ENCODE assay signal across 14 cellular contexts in the genomic region with DNA sequence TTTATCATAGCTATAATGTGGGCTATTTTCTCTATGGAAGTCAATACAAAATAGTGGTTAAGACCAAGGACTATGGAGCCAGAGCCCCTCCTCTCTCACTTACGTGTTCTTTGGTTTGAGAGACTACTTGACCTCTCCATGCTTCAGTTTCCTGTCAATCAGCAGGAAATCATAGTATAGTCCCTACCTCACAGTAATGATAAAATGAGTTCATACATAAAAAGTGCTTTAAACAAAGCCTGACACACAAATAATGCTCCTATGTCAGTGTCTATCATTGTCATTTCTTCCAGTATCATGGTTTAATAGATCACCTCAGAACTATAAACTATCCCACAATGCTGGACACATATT.
DNase-seq lines count a peak whose midpoint lies in the region; ATAC-seq and TF ChIP-seq lines count a peak whose summit lies in the region.
"Had no signal": no experiment of that assay in that cellular context is flagged by ENCODE, and none has a peak within 500 bp of the region (broad histone marks: within the 10 kb centered on the region; RNA-seq: fewer than 3 reads in every experiment).

No MANE protein-coding gene starts in this region.

- peaks cover 55% of the 10 kb centered on the region for H4K20me1 ChIP-seq in Loucy (ENCODE audit: insufficient read depth, low read length, poor library complexity, severe bottlenecking)

- peaks cover 27% of the 10 kb centered on the region for H3K4me1 ChIP-seq in Loucy (ENCODE audit: insufficient read depth, low read length, poor library complexity, severe bottlenecking)
- peaks cover 0 to 68% (median 8%) of the 10 kb centered on the region in 3 donors for H3K4me1 ChIP-seq in esophagus squamous epithelium

- H3K4me3 Mint-ChIP-seq in CD14-positive monocyte (no peak overlapping the region), natural killer cell (peak overlapping the region; percentile 45)

- H3K27me3 ChIP-seq in Loucy (ENCODE audit: insufficient read depth, low read length, poor library complexity, severe bottlenecking): no peaks in the 10 kb centered on the region
- H3K27me3 ChIP-seq in esophagus squamous epithelium: no peaks in the 10 kb centered on the region
- H3K27me3 ChIP-seq: suprapubic skin had no signal

- TF ChIP-seq CTCF in CD14-positive monocyte (IDR thresholded peaks at IDR 0.05) (no peak), Loucy (conservative IDR thresholded peaks at IDR 0.05; ENCODE audit: low read length) (no peak), astrocyte of the spinal cord (IDR thresholded peaks at IDR 0.05; ENCODE audit: low read depth, low read length) (no peak), natural killer cell (IDR thresholded peaks at IDR 0.05) (no peak), esophagus squamous epithelium (IDR thresholded peaks at IDR 0.05) (no peak)

- H3K4me3 ChIP-seq in Loucy (ENCODE audit: low read length, poor library complexity, severe bottlenecking) (no peak overlapping the region), astrocyte of the spinal cord (ENCODE audit: low read depth, low read length) (no peak overlapping the region), esophagus squamous epithelium (no peak overlapping the region)
- H3K4me3 ChIP-seq: suprapubic skin had no signal

- H2AFZ ChIP-seq in Loucy (ENCODE audit: low read length): no peak overlapping the region

- DNase-seq in CD14-positive monocyte (ENCODE audit: low spot score) (no peak), astrocyte of the spinal cord (ENCODE audit: low read depth, low spot score) (peak; percentile 20), natural killer cell (no peak), esophagus squamous epithelium (lab: John Stamatoyannopoulos, UW) (no peak), SKM-1 (lab: John Stamatoyannopoulos, UW; ENCODE audit: unreplicated experiment) (no peak)
- no peak for DNase-seq in stimulated activated CD4-positive, alpha-beta T cell treated with anti-CD3 and anti-CD28 coated beads, Interleukin-2, amount 100 ng/mL, for 48 hours
- DNase-seq: activated CD4-positive, CD25-positive, alpha-beta regulatory T cell treated with anti-CD3 and anti-CD28 coated beads, Interleukin-2, amount 50 U/mL, for 72 hours; activated gamma-delta T cell treated with Interleukin-2 at 50 U/mL for 16 hours; HCEC 1CT; NCI-H1048; NCI-H524 treated with DMSO at 0.1 percent for 48 hours had no signal

- 50 to 79% methylated on average over 1 of the region's 1 CpG for WGBS in esophagus squamous epithelium, 2 donors

- no peaks in the 10 kb centered on the region for H3F3A ChIP-seq in Loucy (ENCODE audit: low read depth)

- H3K9me3 ChIP-seq in Loucy (ENCODE audit: insufficient read depth, low read depth, low read length): no peaks in the 10 kb centered on the region
- H3K9me3 ChIP-seq in esophagus squamous epithelium: no peaks in the 10 kb centered on the region
- H3K9me3 ChIP-seq: suprapubic skin had no signal

- H3K36me3 Mint-ChIP-seq in CD14-positive monocyte (peaks cover 2 to 11% of the 10 kb centered on the region in 2 donors), natural killer cell (no peaks in the 10 kb centered on the region)

- intact Hi-C loops in CD14-positive monocyte (cut with micrococcal nuclease) (no loop called here), natural killer cell (cut with micrococcal nuclease) (no loop called here), esophagus squamous epithelium (cut with DNase I) (no loop called here)

- TF ChIP-seq POLR2A in esophagus squamous epithelium (IDR thresholded peaks at IDR 0.05): no peak

- H3K27ac Mint-ChIP-seq in CD14-positive monocyte (peak overlapping the region; percentile 17 to 96 (median 85)), natural killer cell (peak overlapping the region; percentile 54)

- H3K27me3 Mint-ChIP-seq in CD14-positive monocyte (ENCODE audit: low read depth in 3 of 3) (no peaks in the 10 kb centered on the region), natural killer cell (ENCODE audit: low read depth in 2 of 2) (no peaks in the 10 kb centered on the region)

- no peak overlapping the region for H3K9ac ChIP-seq in Loucy (ENCODE audit: low read depth, low read length, poor library complexity, severe bottlenecking)

- H3K36me3 ChIP-seq in Loucy (ENCODE audit: insufficient read depth, low read length) (no peaks in the 10 kb centered on the region), esophagus squamous epithelium (no peaks in the 10 kb centered on the region)
- H3K36me3 ChIP-seq: suprapubic skin had no signal

- H3K9me3 Mint-ChIP-seq in CD14-positive monocyte (no peaks in the 10 kb centered on the region), natural killer cell (no peaks in the 10 kb centered on the region)

- H3K9me2 ChIP-seq in Loucy (replicated peaks; ENCODE audit: low read depth, low read length): no peaks in the 10 kb centered on the region

- ATAC-seq in natural killer cell (peak; percentile 50 to 73 (median 71)), HG02623 (IDR thresholded peaks at IDR 0.05; ENCODE audit: unreplicated experiment) (no peak)

- peaks cover 92% of the 10 kb centered on the region for H3K79me2 ChIP-seq in Loucy (ENCODE audit: insufficient read depth, low read length)

- in situ Hi-C loops in astrocyte of the spinal cord (cut with HindIII; ENCODE audit: low sequenced_read_pairs): no loop called here

- peak overlapping the region; percentile 36 for H3K4me2 ChIP-seq in Loucy (ENCODE audit: low read depth, low read length, poor library complexity, severe bottlenecking)

- no peak overlapping the region for H3K27ac ChIP-seq in esophagus squamous epithelium
- H3K27ac ChIP-seq: suprapubic skin had no signal

- H3K4me1 Mint-ChIP-seq in CD14-positive monocyte (peaks cover 80% of the 10 kb centered on the region), natural killer cell (peaks cover 46 to 60% of the 10 kb centered on the region in 2 donors)
